ENCODE assay signal across 17 cellular contexts in the genomic region with DNA sequence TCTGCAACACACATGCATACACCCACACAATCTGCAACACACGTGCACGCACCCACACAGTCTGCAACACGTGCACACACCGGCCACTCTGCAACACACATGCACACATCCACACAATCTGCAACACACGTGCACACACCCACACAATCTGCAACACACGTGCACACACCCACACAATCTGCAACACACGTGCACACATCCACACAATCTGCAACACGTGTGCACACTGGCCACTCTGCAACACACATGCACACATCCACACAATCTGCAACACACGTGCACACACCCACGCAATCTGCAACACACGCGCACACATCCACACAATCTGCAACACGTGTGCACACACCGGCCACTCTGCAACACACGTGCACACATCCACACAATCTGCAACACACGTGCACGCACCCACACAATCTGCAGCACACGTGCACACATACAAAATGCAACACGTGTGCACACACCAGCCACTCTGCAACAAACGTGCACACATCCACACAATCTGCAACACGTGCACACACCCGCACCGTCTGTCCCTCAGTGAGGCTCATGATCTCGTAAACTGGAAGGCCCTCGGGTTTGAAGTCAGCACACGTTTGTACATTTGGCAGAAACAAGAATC. TPM values are rescaled to one million over a fixed set of nuclear protein-coding genes. Genes with fewer than 3 reads are reported as not detected.
A peak's percentile ranks its signal among the peaks of the same experiment; 100 is the strongest.
DNase-seq lines count a peak whose midpoint lies in the region; TF ChIP-seq lines count a peak whose summit lies in the region.
"Had no signal": no experiment of that assay in that cellular context is flagged by ENCODE, and none has a peak within 500 bp of the region (broad histone marks: within the 10 kb centered on the region; RNA-seq: fewer than 3 reads in every experiment).

No MANE protein-coding gene starts in this region.

- H4K8ac ChIP-seq in H9 (replicated peaks; ENCODE audit: insufficient read length, low read depth, low read length) (no peak overlapping the region), trophoblast cell (ENCODE audit: low read depth, low read length) (no peak overlapping the region)

- H3K27ac ChIP-seq in H9 (ENCODE audit: insufficient read length, low read depth, low read length), result no peak overlapping the region
- no peak overlapping the region for H3K27ac ChIP-seq in KMS-11
- no peak overlapping the region for H3K27ac ChIP-seq in trophoblast cell (ENCODE audit: low read depth, low read length)
- no peak overlapping the region for H3K27ac ChIP-seq in OCI-LY7 (ENCODE audit: low read depth, low read length, poor library complexity, severe bottlenecking)
- H3K27ac ChIP-seq: C4-2B, HL-60 had no signal

- H3K27me3 ChIP-seq in H9 (ENCODE audit: insufficient read depth, low read length) (no peaks in the 10 kb centered on the region), KMS-11 (ENCODE audit: insufficient read depth, low read depth) (no peaks in the 10 kb centered on the region), trophoblast cell (ENCODE audit: insufficient read depth, low read length) (no peaks in the 10 kb centered on the region)

- H2BK12ac ChIP-seq in H9 (ENCODE audit: insufficient read length, low read depth, low read length), result no peak overlapping the region
- H2BK12ac ChIP-seq in trophoblast cell (ENCODE audit: low read length), result no peak overlapping the region

- no peak overlapping the region for H2AFZ ChIP-seq in H9 (ENCODE audit: low read length)
- no peak overlapping the region for H2AFZ ChIP-seq in KMS-11 (ENCODE audit: low read depth)
- H2AFZ ChIP-seq in trophoblast cell (ENCODE audit: insufficient read depth, low read length, poor library complexity), result no peak overlapping the region
- no peak overlapping the region for H2AFZ ChIP-seq in OCI-LY7 (ENCODE audit: low read length)

- H4K20me1 ChIP-seq in H9 (ENCODE audit: control insufficient read depth, insufficient read depth, insufficient read length) (no peaks in the 10 kb centered on the region), KMS-11 (ENCODE audit: insufficient read depth) (no peaks in the 10 kb centered on the region), OCI-LY7 (ENCODE audit: insufficient read depth, low read length) (no peaks in the 10 kb centered on the region)

- H3K4me3 ChIP-seq in KMS-11 (IDR thresholded peaks at IDR 0.05; ENCODE audit: insufficient read depth, low read depth, low read length), result no peak overlapping the region
- peak overlapping the region; percentile 38 for H3K4me3 ChIP-seq in trophoblast cell (ENCODE audit: low read depth, low read length)
- no peak overlapping the region for H3K4me3 ChIP-seq in OCI-LY7 (ENCODE audit: low read depth, low read length, poor library complexity, severe bottlenecking)

- POLR2A ChIA-PET in OCI-LY7 (lab: Charles Lee), result no interaction called here

- H3K23ac ChIP-seq in H9 (ENCODE audit: insufficient read length, low read depth, low read length) (no peak overlapping the region), trophoblast cell (ENCODE audit: low read length) (no peak overlapping the region)

- H3K4me1 ChIP-seq in H9 (ENCODE audit: insufficient read depth, low read length), result peaks cover 3% of the 10 kb centered on the region
- H3K4me1 ChIP-seq in KMS-11 (ENCODE audit: low read depth, poor library complexity, severe bottlenecking), result peaks cover 95% of the 10 kb centered on the region
- H3K4me1 ChIP-seq in trophoblast cell (ENCODE audit: control insufficient read depth in 1 of 2, insufficient read depth in 2 of 2, low read length in 2 of 2), result peaks cover 6 to 8% of the 10 kb centered on the region in 2 experiments
- no peaks in the 10 kb centered on the region for H3K4me1 ChIP-seq in OCI-LY7 (ENCODE audit: insufficient read depth, low read length, poor library complexity, severe bottlenecking)
- H3K4me1 ChIP-seq: BE2C had no signal

- TF ChIP-seq CTCF in H9 (conservative IDR thresholded peaks at IDR 0.05), result no peak
- TF ChIP-seq CTCF in KMS-11 (conservative IDR thresholded peaks at IDR 0.05; ENCODE audit: low read depth, low read length), result no peak
- TF ChIP-seq CTCF in endothelial cell (IDR thresholded peaks at IDR 0.05; ENCODE audit: unreplicated experiment), result no peak
- no peak for TF ChIP-seq CTCF in OCI-LY7 (conservative IDR thresholded peaks at IDR 0.05; ENCODE audit: low read length)

- H3K18ac ChIP-seq in H9 (ENCODE audit: insufficient read length, low read depth, low read length) (no peak overlapping the region), trophoblast cell (ENCODE audit: low read length) (no peak overlapping the region)

- H3K4ac ChIP-seq in H9 (ENCODE audit: low read depth, low read length), result no peak overlapping the region
- H3K4ac ChIP-seq in trophoblast cell (ENCODE audit: low read depth, low read length), result peak overlapping the region; percentile 33

- no peaks in the 10 kb centered on the region for H3K9me3 ChIP-seq in H9 (ENCODE audit: control insufficient read depth, low read depth, low read length)
- H3K9me3 ChIP-seq in trophoblast cell (ENCODE audit: insufficient read depth, low read depth, low read length), result peaks cover 14% of the 10 kb centered on the region
- no peaks in the 10 kb centered on the region for H3K9me3 ChIP-seq in OCI-LY7 (ENCODE audit: low read length)
- H3K9me3 ChIP-seq: BE2C had no signal

- no peak overlapping the region for H3K56ac ChIP-seq in H9 (ENCODE audit: insufficient read length, low read depth, low read length)

- no peak overlapping the region for H3T11ph ChIP-seq in H9 (ENCODE audit: low read length)

- no CpG with 5 or more reads among the region's 26 CpGs for WGBS in H9 (ENCODE audit: extremely low coverage, insufficient read length, low lambda C conversion rate)
- no CpG with 5 or more reads among the region's 26 CpGs for WGBS in trophoblast cell (ENCODE audit: extremely low coverage, insufficient coverage, insufficient read length)

- H2BK15ac ChIP-seq in H9 (ENCODE audit: low read depth, low read length), result no peak overlapping the region

- no peak overlapping the region for H3K14ac ChIP-seq in H9 (ENCODE audit: insufficient read depth, low read length)
- no peak overlapping the region for H3K14ac ChIP-seq in trophoblast cell (ENCODE audit: low read length)

- H3K9me3 Mint-ChIP-seq in H9 (no peaks in the 10 kb centered on the region; a peak in 1 of 5 replicates), endothelial cell (ENCODE audit: unreplicated experiment) (no peaks in the 10 kb centered on the region)

- CTCF ChIA-PET in OCI-LY7 (lab: Charles Lee; ENCODE audit: unreplicated experiment), result no interaction called here

- H3K4me3 Mint-ChIP-seq in H9 (no peak overlapping the region), endothelial cell (ENCODE audit: unreplicated experiment) (peak overlapping the region; percentile 62)

- H2BK5ac ChIP-seq in H9 (ENCODE audit: insufficient read length, low read length), result no peak overlapping the region
- no peak overlapping the region for H2BK5ac ChIP-seq in trophoblast cell (ENCODE audit: low read depth, low read length, poor library complexity)

- H3K4me2 ChIP-seq in H9 (ENCODE audit: insufficient read depth, insufficient read length, low read length), result no peak overlapping the region
- H3K4me2 ChIP-seq in KMS-11, result peak overlapping the region; percentile 82; the same call in 1 of the 2 replicates
- H3K4me2 ChIP-seq in trophoblast cell (ENCODE audit: low read length), result no peak overlapping the region
- H3K4me2 ChIP-seq in OCI-LY7 (ENCODE audit: low read length), result no peak overlapping the region

- no TSS peak for BruUV-seq in OCI-LY7 (replicated peaks; lab: Mats Ljungman, UMichigan)

- no peaks in the 10 kb centered on the region for H3K23me2 ChIP-seq in H9 (ENCODE audit: insufficient read length, low read depth, low read length, poor library complexity, severe bottlenecking)

- H3K36me3 ChIP-seq in KMS-11 (ENCODE audit: insufficient read depth), result no peaks in the 10 kb centered on the region
- peaks cover 58 to 75% of the 10 kb centered on the region in 2 experiments for H3K36me3 ChIP-seq in trophoblast cell (ENCODE audit: control insufficient read depth in 1 of 2, insufficient read depth in 2 of 2, low read length in 2 of 2)
- H3K36me3 ChIP-seq in OCI-LY7 (ENCODE audit: insufficient read depth, low read length), result no peaks in the 10 kb centered on the region
- H3K36me3 ChIP-seq: BE2C had no signal

- no peaks in the 10 kb centered on the region for H3K27me3 Mint-ChIP-seq in H9 (ENCODE audit: low read depth)
- H3K27me3 Mint-ChIP-seq in endothelial cell (ENCODE audit: unreplicated experiment), result peaks cover 7% of the 10 kb centered on the region

- no peak overlapping the region for H2BK120ac ChIP-seq in H9 (ENCODE audit: low read depth, low read length, poor library complexity, severe bottlenecking)
- H2BK120ac ChIP-seq in trophoblast cell (ENCODE audit: insufficient read depth, low read length, poor library complexity), result no peak overlapping the region

- DNase-seq in H9, result no peak
- no peak for DNase-seq in endothelial cell (ENCODE audit: low spot score)
- DNase-seq in trophoblast cell, result no peak
- DNase-seq in NCI-H2029 (lab: John Stamatoyannopoulos, UW), result no peak
- no peak for DNase-seq in AML-193 (lab: John Stamatoyannopoulos, UW)
- no peak for DNase-seq in OCI-LY7 (ENCODE audit: low spot score)
- DNase-seq: ACHN; BE2C; CD4-positive, alpha-beta memory T cell; DMS153; DMS79 treated with DMSO at 0.1 percent for 48 hours; EL; IMR-90; KG1 had no signal

- H3K79me2 ChIP-seq in H9 (ENCODE audit: insufficient read depth, low read length) (peaks cover 2% of the 10 kb centered on the region; the same call in 1 of the 2 replicates), KMS-11 (ENCODE audit: insufficient read depth, low read depth) (peaks cover 6% of the 10 kb centered on the region; the same call in 1 of the 2 replicates), trophoblast cell (ENCODE audit: control insufficient read depth, insufficient read depth, low read length, poor library complexity) (peaks cover 20% of the 10 kb centered on the region), OCI-LY7 (ENCODE audit: insufficient read depth, low read depth, low read length) (no peaks in the 10 kb centered on the region)

- no peaks in the 10 kb centered on the region for H3K79me1 ChIP-seq in H9 (ENCODE audit: insufficient read depth, low read depth, low read length, poor library complexity, severe bottlenecking)
- H3K79me1 ChIP-seq in trophoblast cell (ENCODE audit: low read length), result no peaks in the 10 kb centered on the region

- no peak overlapping the region for H4K91ac ChIP-seq in H9 (ENCODE audit: insufficient read length, low read depth, low read length)
- no peak overlapping the region for H4K91ac ChIP-seq in trophoblast cell (ENCODE audit: low read depth, low read length)

- intact Hi-C loops in OCI-LY7 (cut with micrococcal nuclease; ENCODE audit: unreplicated experiment), result no loop called here

- no peaks in the 10 kb centered on the region for H3K9me2 ChIP-seq in OCI-LY7 (ENCODE audit: insufficient read depth, low read length)

- no peak overlapping the region for H2BK20ac ChIP-seq in H9 (ENCODE audit: low read depth, low read length, poor library complexity, severe bottlenecking)

- no peak overlapping the region for H4K12ac ChIP-seq in trophoblast cell (ENCODE audit: low read depth, low read length)

- no peak overlapping the region for H4K5ac ChIP-seq in H9 (ENCODE audit: insufficient read length, low read depth, low read length)

- H2AK5ac ChIP-seq in H9 (ENCODE audit: insufficient read length, low read length), result no peak overlapping the region
- no peak overlapping the region for H2AK5ac ChIP-seq in trophoblast cell (ENCODE audit: low read length)

- H3K9ac ChIP-seq in H9 (ENCODE audit: extremely low read depth, insufficient read length, low read length) (no peak overlapping the region), KMS-11 (no peak overlapping the region), trophoblast cell (ENCODE audit: low read length) (no peak overlapping the region)

- H3K4me1 Mint-ChIP-seq in H9 (peaks cover 18 to 19% of the 10 kb centered on the region in 2 experiments), endothelial cell (ENCODE audit: unreplicated experiment) (no peaks in the 10 kb centered on the region)
- H3K4me1 Mint-ChIP-seq: CD4-positive, alpha-beta memory T cell had no signal

- H3K36me3 Mint-ChIP-seq in H9 (ENCODE audit: insufficient read depth in 1 of 3, low read depth in 3 of 3), result peaks cover 49 to 64% (median 54%) of the 10 kb centered on the region in 3 experiments
- peaks cover 21% of the 10 kb centered on the region for H3K36me3 Mint-ChIP-seq in endothelial cell (ENCODE audit: low read depth, unreplicated experiment)
- H3K36me3 Mint-ChIP-seq: CD4-positive, alpha-beta memory T cell had no signal

- H3K27ac Mint-ChIP-seq in H9 (peak overlapping the region in 2 of 3 experiments; percentile 25 to 81; a peak in 4 of 7 replicates), endothelial cell (ENCODE audit: unreplicated experiment) (no peak overlapping the region)

RNA-seq across cellular contexts. Expression of gene PLEKHG4B, which starts 18.4 kb away (rescaled TPM):
- total RNA-seq in H9 (2021) (41.9 and 44.3 TPM in 2 replicates), endothelial cell (ENCODE audit: unreplicated experiment) (6.8 TPM), OCI-LY7 (2022) (0.30 and 0.31 TPM in 2 replicates)
- polyA plus RNA-seq in trophoblast cell (2013), result 36.7 and 38.3 TPM in 2 replicates
- total RNA-seq in OCI-LY7 (2014; rRNA removed; shearing (Covaris generic)), result 0.23 and 0.41 TPM in 2 replicates
- total RNA-seq: CD4-positive, alpha-beta memory T cell had no signal
- polyA plus RNA-seq: CD4-positive, alpha-beta memory T cell had no signal
